Comparison of ENCODE assay signal across 1 cellular context in genomic region chr16:19683453-19684236, GRCh38.
TF ChIP-seq lines count a peak whose summit lies in the region.

No MANE protein-coding gene starts in this region.

TF ChIP-seq in HEK293, 187 proteins besides CTCF, POLR2A, EP300 and RAD21 (continued from another document):
- no peak for TF ChIP-seq ZNF664 (tag by site-specific recombination; IDR thresholded peaks at IDR 0.05)
- no peak for TF ChIP-seq KLF8 (tag by site-specific recombination; IDR thresholded peaks at IDR 0.05)
- peak; percentile 97 for TF ChIP-seq ZNF146 (tag by site-specific recombination; IDR thresholded peaks at IDR 0.05)
- TF ChIP-seq ZNF280C (tag by site-specific recombination; IDR thresholded peaks at IDR 0.05): no peak
- no peak for TF ChIP-seq ZNF221 (tag by site-specific recombination; IDR thresholded peaks at IDR 0.05; ENCODE audit: borderline replicate concordance)
- no peak for TF ChIP-seq ZNF266 (tag by site-specific recombination; IDR thresholded peaks at IDR 0.05; ENCODE audit: low read depth)
